34 cellular contexts compared by ENCODE assay signal in the genomic region with DNA sequence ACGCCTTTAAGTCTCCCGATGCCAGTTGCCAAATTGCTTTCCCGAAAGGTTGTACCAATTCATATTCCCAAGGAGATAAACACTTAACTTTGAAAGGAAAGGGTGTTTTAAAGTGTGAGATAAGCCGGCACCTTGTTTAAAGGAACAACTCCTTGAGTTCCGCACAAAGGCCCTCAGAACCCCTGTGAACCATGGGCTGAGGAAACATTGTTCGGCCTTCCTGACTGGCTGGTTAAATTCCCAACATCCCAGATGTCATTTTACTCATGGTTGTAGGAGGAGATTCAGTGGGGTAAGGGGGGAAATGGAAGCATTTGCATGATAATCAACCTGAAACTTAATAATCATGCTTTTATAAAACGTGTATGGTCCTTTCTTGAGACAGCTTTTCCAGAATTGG.
"Had no signal": no experiment of that assay in that cellular context is flagged by ENCODE, and none has a peak within 500 bp of the region (broad histone marks: within the 10 kb centered on the region; RNA-seq: fewer than 3 reads in every experiment).

No MANE protein-coding gene starts in this region.

- H3K4me3 ChIP-seq: adrenal gland, ascending aorta, body of pancreas, breast epithelium, cardiac muscle cell had no signal

- FAIRE-seq: astrocyte, bronchial epithelial cell had no signal

- DNase-seq: activated effector memory CD4-positive, alpha-beta T cell treated with anti-CD3 and anti-CD28 coated beads, Interleukin-2, amount 50 U/mL, for 16 hours; activated effector memory CD4-positive, alpha-beta T cell treated with Interleukin-2 at 50 U/mL for 16 hours; activated gamma-delta T cell; activated gamma-delta T cell treated with Interleukin-2 at 50 U/mL for 16 hours; activated naive CD4-positive, alpha-beta T cell; activated naive CD4-positive, alpha-beta T cell treated with anti-CD3 and anti-CD28 coated beads for 36 hours; activated naive CD4-positive, alpha-beta T cell treated with anti-CD3 and anti-CD28 coated beads, Interleukin-2, amount 10 ng/mL, durations not matched to agents 7 days and 5 days; activated naive CD4-positive, alpha-beta T cell treated with anti-CD3 and anti-CD28 coated beads, Interleukin-2, amount 50 U/mL, for 16 hours; activated naive CD4-positive, alpha-beta T cell treated with Interleukin-2 at 50 U/mL for 16 hours; activated naive CD8-positive, alpha-beta T cell treated with anti-CD3 and anti-CD28 coated beads for 36 hours; activated naive CD8-positive, alpha-beta T cell treated with anti-CD3 and anti-CD28 coated beads, Interleukin-2, amount 10 ng/mL, durations not matched to agents 7 days and 5 days; activated naive CD8-positive, alpha-beta T cell treated with anti-CD3 and anti-CD28 coated beads, Interleukin-2, amount 50 U/mL, for 24 hours; activated T-cell treated with anti-CD3 and anti-CD28 coated beads, Interleukin-2, amount 50 U/mL, for 1 hour; activated T-cell treated with anti-CD3 and anti-CD28 coated beads, Interleukin-2, amount 50 U/mL, for 24 hours; activated T-cell treated with anti-CD3 and anti-CD28 coated beads, Interleukin-2, amount 50 U/mL, for 4 hours; activated T-cell treated with anti-CD3 and anti-CD28 coated beads, Interleukin-2, amount 50 U/mL, for 48 hours; activated T-cell treated with anti-CD3 and anti-CD28 coated beads, Interleukin-2, amount 50 U/mL, for 72 hours; adrenal gland; amniotic stem cell; amygdala; anterior cingulate cortex; aorta; brain microvascular endothelial cell; caudate nucleus; central memory CD4-positive, alpha-beta T cell; cerebellar nuclear complex had no signal

- H3K9me3 ChIP-seq: adrenal gland, ascending aorta, body of pancreas, breast epithelium had no signal

- H3K27me3 ChIP-seq: adrenal gland, ascending aorta, body of pancreas, brain microvascular endothelial cell, breast epithelium, cardiac muscle cell had no signal

- H3K4me1 ChIP-seq: adrenal gland, ascending aorta, body of pancreas, breast epithelium had no signal

- H3K36me3 ChIP-seq: adrenal gland, ascending aorta, brain microvascular endothelial cell, breast epithelium, cardiac muscle cell had no signal

- ATAC-seq: activated naive CD4-positive, alpha-beta T cell treated with anti-CD3 and anti-CD28 coated beads, Interleukin-2, amount 50 U/mL, for 72 hours; activated naive CD8-positive, alpha-beta T cell treated with anti-CD3 and anti-CD28 coated beads, Interleukin-2, amount 50 U/mL, for 24 hours; activated T-cell treated with anti-CD3 and anti-CD28 coated beads, Interleukin-2, amount 50 U/mL, for 4 hours; activated T-cell treated with anti-CD3 and anti-CD28 coated beads, Interleukin-2, amount 50 U/mL, for 72 hours; activated T-helper 17 cell treated with anti-CD3 and anti-CD28 coated beads, Interleukin-2, amount 50 U/mL, for 72 hours; body of pancreas had no signal

- H3K27ac ChIP-seq: adrenal gland, ascending aorta, body of pancreas, brain microvascular endothelial cell, breast epithelium, cardiac muscle cell had no signal
